ENCODE assay signal across 9 cellular contexts in genomic region chr5:154446183-154447073, GRCh38. TPM values are rescaled to one million over a fixed set of nuclear protein-coding genes. Genes with fewer than 3 reads are reported as not detected.
DNase-seq lines count a peak whose midpoint lies in the region; ATAC-seq and TF ChIP-seq lines count a peak whose summit lies in the region.
"Had no signal": no experiment of that assay in that cellular context is flagged by ENCODE, and none has a peak within 500 bp of the region (broad histone marks: within the 10 kb centered on the region; RNA-seq: fewer than 3 reads in every experiment).

No MANE protein-coding gene starts in this region.

- no peak for TF ChIP-seq CTCF in heart right ventricle (IDR thresholded peaks at IDR 0.05)

- DNase-seq in NCI-H748 (lab: John Stamatoyannopoulos, UW; ENCODE audit: unreplicated experiment) (peak; percentile 50), NCI-H748 treated with DMSO at 0.1 percent for 48 hours (lab: John Stamatoyannopoulos, UW) (no peak), SJCRH30 (peak; percentile 69 to 71), adipocyte (ENCODE audit: low read depth) (peak; percentile 91), heart right ventricle (peak; percentile 44 to 47), pons (ENCODE audit: low spot score) (peak; percentile 30), aorta (peak; percentile 74 to 88)

- H3K9ac ChIP-seq in adipocyte (ENCODE audit: low read length) = peak overlapping the region; percentile 96

- intact Hi-C loops in heart right ventricle (cut with DNase I) (no loop called here), aorta (cut with DNase I) (no loop called here)

- H3K27ac ChIP-seq in SJCRH30 = peak overlapping the region; percentile 33; the same call in 1 of the 2 replicates
- H3K27ac ChIP-seq in heart right ventricle = peak overlapping the region; percentile 51 to 94 (median 89)
- H3K27ac ChIP-seq in aorta (ENCODE audit: low read depth in 1 of 2, low read length in 2 of 2) = peak overlapping the region in 1 of 2 donors; percentile 30

- H3K27me3 ChIP-seq in SJCRH30 = no peaks in the 10 kb centered on the region
- H3K27me3 ChIP-seq in adipocyte (replicated peaks; ENCODE audit: control insufficient read depth, insufficient read depth, low read length) = no peaks in the 10 kb centered on the region
- H3K27me3 ChIP-seq in heart right ventricle = no peaks in the 10 kb centered on the region
- no peaks in the 10 kb centered on the region for H3K27me3 ChIP-seq in aorta (ENCODE audit: control insufficient read depth in 1 of 2, insufficient read depth in 2 of 2, low read length in 1 of 2)

- ATAC-seq in HG02981 (IDR thresholded peaks at IDR 0.05; ENCODE audit: unreplicated experiment) = peak; percentile 8
- ATAC-seq in heart right ventricle = peak in 6 of 8 donors; percentile 3 to 39 (median 29)
- ATAC-seq in aorta (ENCODE audit: low FRiP score) = peak; percentile 47

- H3K4me3 ChIP-seq in SJCRH30 (peak overlapping the region; percentile 75), adipocyte (ENCODE audit: low read length) (peak overlapping the region; percentile 100), heart right ventricle (peak overlapping the region; percentile 79 to 99 (median 96)), aorta (ENCODE audit: low read length in 2 of 2) (peak overlapping the region; percentile 89 to 98)

- WGBS in heart right ventricle, 2 donors = 0% methylated on average over 69 to 88 of the region's 88 CpGs
- 1% methylated on average over 61 to 88 of the region's 88 CpGs for WGBS in aorta, 2 donors

- H3K36me3 ChIP-seq in SJCRH30 (no peaks in the 10 kb centered on the region; the same call in 1 of the 2 replicates), adipocyte (ENCODE audit: control insufficient read depth, insufficient read depth, low read length, severe bottlenecking) (peaks cover 15% of the 10 kb centered on the region), heart right ventricle (peaks cover 0 to 29% (median 1%) of the 10 kb centered on the region in 9 donors), aorta (ENCODE audit: control insufficient read depth in 1 of 2, insufficient read depth in 2 of 2, low read length in 1 of 2) (no peaks in the 10 kb centered on the region)

- no peaks in the 10 kb centered on the region for H3K9me3 ChIP-seq in SJCRH30 (replicated peaks)
- H3K9me3 ChIP-seq in adipocyte (ENCODE audit: control insufficient read depth, low read length) = no peaks in the 10 kb centered on the region
- H3K9me3 ChIP-seq in heart right ventricle = no peaks in the 10 kb centered on the region
- H3K9me3 ChIP-seq in aorta (ENCODE audit: control insufficient read depth, low read length) = no peaks in the 10 kb centered on the region

- H3K4me1 ChIP-seq in SJCRH30 = peaks cover 3% of the 10 kb centered on the region; the same call in 1 of the 2 replicates
- peaks cover 29% of the 10 kb centered on the region for H3K4me1 ChIP-seq in adipocyte (ENCODE audit: control insufficient read depth, insufficient read depth, low read length)
- peaks cover 0 to 46% (median 38%) of the 10 kb centered on the region in 9 donors for H3K4me1 ChIP-seq in heart right ventricle
- H3K4me1 ChIP-seq in aorta (ENCODE audit: control insufficient read depth in 1 of 2, insufficient read depth in 2 of 2, low read length in 2 of 2) = no peaks in the 10 kb centered on the region

RNA-seq across cellular contexts. Expression of gene SAP30L, which starts 0.6 kb away (rescaled TPM):
- total RNA-seq in SJCRH30 (2014; rRNA removed; shearing (Covaris generic)) = 30.4 and 34.9 TPM in 2 replicates
- total RNA-seq in heart right ventricle (10 to 100 TPM; 25.9 to 38.3 (median 33.8) TPM), aorta (10 to 100 TPM; 40.5 to 43.4 TPM)
- polyA plus RNA-seq in heart right ventricle (10 to 100 TPM; 14.4 to 36.4 TPM), aorta (10 to 100 TPM; 26.7 to 28.8 TPM)

RNA-seq across cellular contexts. Expression of gene HAND1, which starts 31.6 kb away (rescaled TPM):
- not detected in 2 replicates for total RNA-seq in SJCRH30 (2014; rRNA removed; shearing (Covaris generic))
- total RNA-seq in heart right ventricle = 10 to 100 TPM; 22.2 to 33.0 (median 24.8) TPM
- 10 to 100 TPM; 16.8 to 18.4 TPM for polyA plus RNA-seq in heart right ventricle
- not detected for total RNA-seq in aorta
- polyA plus RNA-seq in aorta = not detected
- total RNA-seq: temporal lobe had no signal

Comparison
In these comparisons a context has a peak if more than half of its experiments do, and no peak if none do; other contexts are left out.
1. RNA of gene HAND1, which starts 31.6 kb away (total RNA-seq): 22.2 to 33.0 TPM in heart right ventricle; not detected in SJCRH30 and not detected in aorta; every median in the first group is over 10 times any median in the second.
2. Peak in every context shown above with its lines, with median percentiles within 50 percentile points of each other: ATAC-seq and H3K4me3 ChIP-seq.